ENCODE assay signal across 14 cellular contexts in genomic region chr5:130549884-130550552, GRCh38.
DNase-seq lines count a peak whose midpoint lies in the region; ATAC-seq and TF ChIP-seq lines count a peak whose summit lies in the region.
"Had no signal": no experiment of that assay in that cellular context is flagged by ENCODE, and none has a peak within 500 bp of the region (broad histone marks: within the 10 kb centered on the region; RNA-seq: fewer than 3 reads in every experiment).

No MANE protein-coding gene starts in this region.

- POLR2A ChIA-PET in MCF 10A (lab: Yijun Ruan, JAX): interaction anchor here (0.6 to 1.1 kb wide), 3 partner anchors 9 to 989 kb away, joined by 3 read pairs; no protein-coding TSS in a partner anchor

- H3K27ac Mint-ChIP-seq in MCF 10A (ENCODE audit: low read depth, unreplicated experiment) (peak overlapping the region; percentile 70), endothelial cell (ENCODE audit: unreplicated experiment) (no peak overlapping the region)
- H3K27ac Mint-ChIP-seq: brain had no signal

- H3K9me3 Mint-ChIP-seq in MCF 10A (ENCODE audit: unreplicated experiment): peaks cover 8% of the 10 kb centered on the region
- no peaks in the 10 kb centered on the region for H3K9me3 Mint-ChIP-seq in endothelial cell (ENCODE audit: unreplicated experiment)

- ATAC-seq in RWPE2 (ENCODE audit: low read depth): peak; percentile 81
- ATAC-seq in HG03457 (IDR thresholded peaks at IDR 0.05; ENCODE audit: unreplicated experiment): no peak

- CTCF ChIA-PET in MCF 10A (lab: Yijun Ruan, JAX): interaction anchor here (0.6 kb wide), 1 partner anchor 770 kb away, joined by 3 read pairs; no protein-coding TSS in a partner anchor

- H4K20me1 ChIP-seq in fibroblast of lung (ENCODE audit: control insufficient read depth, extremely low read depth, insufficient read depth, low read length): no peaks in the 10 kb centered on the region

- no peaks in the 10 kb centered on the region for H3K4me1 ChIP-seq in breast epithelium
- H3K4me1 ChIP-seq in RWPE2 (ENCODE audit: insufficient read depth, poor library complexity, severe bottlenecking): peaks cover 37% of the 10 kb centered on the region
- H3K4me1 ChIP-seq in fibroblast of lung (ENCODE audit: control insufficient read depth, extremely low read depth, insufficient read depth, low read length): no peaks in the 10 kb centered on the region

- H3K4me1 Mint-ChIP-seq in MCF 10A (ENCODE audit: insufficient read depth, unreplicated experiment): peaks cover 48% of the 10 kb centered on the region
- H3K4me1 Mint-ChIP-seq in endothelial cell (ENCODE audit: unreplicated experiment): no peaks in the 10 kb centered on the region
- H3K4me1 Mint-ChIP-seq: brain had no signal

- H3K79me2 ChIP-seq in fibroblast of lung (ENCODE audit: control insufficient read depth, insufficient read depth, low read length): no peaks in the 10 kb centered on the region

- no peak overlapping the region for H3K4me2 ChIP-seq in fibroblast of lung (ENCODE audit: extremely low read depth, insufficient read depth, low read length)

- H3K4me3 Mint-ChIP-seq in MCF 10A (ENCODE audit: unreplicated experiment) (peak overlapping the region; percentile 24), endothelial cell (ENCODE audit: unreplicated experiment) (no peak overlapping the region)
- H3K4me3 Mint-ChIP-seq: brain had no signal

- intact Hi-C loops in MCF 10A (cut with micrococcal nuclease): loop anchor here (10.0 kb wide), 1 partner anchor 645 kb away; the partner anchor contains the start of gene CHSY3
- intact Hi-C loops in breast epithelium (cut with DNase I; ENCODE audit: low total_unique reads): no loop called here

- H3K27me3 Mint-ChIP-seq in MCF 10A (ENCODE audit: insufficient read depth, unreplicated experiment) (no peaks in the 10 kb centered on the region), endothelial cell (ENCODE audit: unreplicated experiment) (peaks cover 2% of the 10 kb centered on the region)
- H3K27me3 Mint-ChIP-seq: brain had no signal

- no peak overlapping the region for H3K9ac ChIP-seq in fibroblast of lung (ENCODE audit: insufficient read depth, low read length)

- peak; percentile 96 for DNase-seq in MCF 10A (ENCODE audit: unreplicated experiment)
- no peak for DNase-seq in breast epithelium (ENCODE audit: low spot score in 2 of 2)
- peak; percentile 78 for DNase-seq in RWPE2 (ENCODE audit: low spot score)
- DNase-seq in fibroblast of lung (ENCODE audit: low read depth in 2 of 2): peak; percentile 63 to 90
- peak; percentile 53 for DNase-seq in smooth muscle cell of the brain vasculature (ENCODE audit: low read depth, low spot score)
- no peak for DNase-seq in NCI-H1092 (lab: John Stamatoyannopoulos, UW)
- DNase-seq in endothelial cell (ENCODE audit: low spot score): no peak
- DNase-seq: activated CD4-positive, alpha-beta T cell treated with anti-CD3 and anti-CD28 coated beads, Interleukin-2, amount 50 U/mL, for 1 hour; H7; NCI-H1417 treated with DMSO at 0.1 percent for 48 hours; stimulated activated CD4-positive, alpha-beta T cell treated with anti-CD3 and anti-CD28 coated beads, Interleukin-12 subunit alpha, Interleukin-12 subunit beta, amount 100 ng/mL, for 4 hours had no signal

- H3K36me3 ChIP-seq in breast epithelium (no peaks in the 10 kb centered on the region), RWPE2 (ENCODE audit: low read depth) (no peaks in the 10 kb centered on the region), fibroblast of lung (ENCODE audit: control insufficient read depth, insufficient read depth, low read length) (no peaks in the 10 kb centered on the region)
- H3K36me3 ChIP-seq: SJCRH30 had no signal

- H3K36me3 Mint-ChIP-seq in MCF 10A (ENCODE audit: insufficient read depth, unreplicated experiment): no peaks in the 10 kb centered on the region
- H3K36me3 Mint-ChIP-seq in endothelial cell (ENCODE audit: low read depth, unreplicated experiment): peaks cover 6% of the 10 kb centered on the region
- H3K36me3 Mint-ChIP-seq: brain had no signal

- H3K27ac ChIP-seq in breast epithelium (no peak overlapping the region), RWPE2 (ENCODE audit: poor library complexity, severe bottlenecking) (peak overlapping the region; percentile 87), fibroblast of lung (ENCODE audit: insufficient read depth, low read length) (no peak overlapping the region)
- H3K27ac ChIP-seq: SJCRH30 had no signal

- H3K4me3 ChIP-seq in breast epithelium: no peak overlapping the region
- H3K4me3 ChIP-seq in RWPE2 (ENCODE audit: severe bottlenecking): no peak overlapping the region
- H3K4me3 ChIP-seq in fibroblast of lung (replicated peaks in 1 of 4; ENCODE audit: control extremely low read depth in 1 of 4, insufficient read depth in 1 of 4, low read depth in 3 of 4, low read length in 4 of 4): no peak overlapping the region
- H3K4me3 ChIP-seq: SJCRH30 had no signal

- TF ChIP-seq CTCF in MCF 10A (IDR thresholded peaks at IDR 0.05; ENCODE audit: unreplicated experiment) (no peak), breast epithelium (IDR thresholded peaks at IDR 0.05) (no peak), RWPE2 (IDR thresholded peaks at IDR 0.05; ENCODE audit: poor library complexity, severe bottlenecking) (no peak), fibroblast of lung (conservative IDR thresholded peaks at IDR 0.05 in 1 of 2, IDR thresholded peaks at IDR 0.05 in 1 of 2; ENCODE audit: low read depth in 1 of 2, low read length in 2 of 2) (no peak), endothelial cell (IDR thresholded peaks at IDR 0.05; ENCODE audit: unreplicated experiment) (no peak)

- TF ChIP-seq POLR2A in breast epithelium (IDR thresholded peaks at IDR 0.05): no peak

- H3K9me3 ChIP-seq in breast epithelium (peaks cover 0 to 9% of the 10 kb centered on the region in 2 donors), RWPE2 (ENCODE audit: severe bottlenecking) (peaks cover 6% of the 10 kb centered on the region), fibroblast of lung (ENCODE audit: control insufficient read depth, insufficient read depth, low read depth, low read length) (no peaks in the 10 kb centered on the region)
- H3K9me3 ChIP-seq: SJCRH30 had no signal

- H3K27me3 ChIP-seq in breast epithelium (no peaks in the 10 kb centered on the region), RWPE2 (ENCODE audit: insufficient read depth, poor library complexity, severe bottlenecking) (no peaks in the 10 kb centered on the region), fibroblast of lung (ENCODE audit: control insufficient read depth, insufficient read depth, low read length) (no peaks in the 10 kb centered on the region)
- H3K27me3 ChIP-seq: SJCRH30 had no signal

- TSS peak; percentile 85 for BruUV-seq in MCF 10A (replicated peaks; lab: Mats Ljungman, UMichigan)

- no peak overlapping the region for H2AFZ ChIP-seq in fibroblast of lung (ENCODE audit: low read length)

Comparison
In these comparisons a context has a peak if more than half of its experiments do, and no peak if none do; other contexts are left out.
1. DNase-seq: peak in MCF 10A (single experiment), RWPE2 (single experiment), fibroblast of lung (2 of 2) and smooth muscle cell of the brain vasculature (single experiment); none in breast epithelium (0 of 2), NCI-H1092 (single experiment) and endothelial cell (single experiment).